In genomic region chr10:89391882-89392756, GRCh38 we compare ENCODE assay signal across 8 cellular contexts. TPM values are rescaled to one million over a fixed set of nuclear protein-coding genes. Genes with fewer than 3 reads are reported as not detected.
DNase-seq lines count a peak whose midpoint lies in the region; ATAC-seq, FAIRE-seq and TF ChIP-seq lines count a peak whose summit lies in the region.

Gene IFIT1 (plus strand): TSS chr10:89392623. CDS start chr10:89392713, 90 bp downstream.

- no peaks in the 10 kb centered on the region for H3K27me3 ChIP-seq in Loucy (ENCODE audit: insufficient read depth, low read length, poor library complexity, severe bottlenecking)
- no peaks in the 10 kb centered on the region for H3K27me3 ChIP-seq in WERI-Rb-1 (ENCODE audit: insufficient read depth, low read depth, severe bottlenecking)
- no peaks in the 10 kb centered on the region for H3K27me3 ChIP-seq in right lobe of liver

- peak within 1 kb of the TSS; percentile 79 for H3K9ac ChIP-seq in Loucy (ENCODE audit: low read depth, low read length, poor library complexity, severe bottlenecking)

- peak; percentile 91 to 93 (median 92) for ATAC-seq in right lobe of liver
- ATAC-seq in stimulated activated naive B cell treated with anti-CD40 and anti-IgM and Interleukin-4, amounts not matched to agents 10 μg/mL and 1 μg/mL and 100 μg/mL, for 72 hours (replicated peaks) = peak; percentile 90 to 94

- peak within 1 kb of the TSS; percentile 85 for H2AFZ ChIP-seq in Loucy (ENCODE audit: low read length)

- H3K4me3 Mint-ChIP-seq in stimulated activated naive B cell treated with anti-CD40 and anti-IgM and Interleukin-4, amounts not matched to agents 10 μg/mL and 1 μg/mL and 100 μg/mL, for 72 hours = peak within 1 kb of the TSS; percentile 81 to 84

- intact Hi-C loops in right lobe of liver (cut with DNase I) = no loop called here

- 1% methylated on average over 8 of the region's 8 CpGs for WGBS in right lobe of liver (ENCODE audit: insufficient coverage, low coverage, low lambda C conversion rate, missing lambda C conversion rate)

- peak; percentile 30; the same call in 1 of the 2 replicates for TF ChIP-seq CTCF in Loucy (conservative IDR thresholded peaks at IDR 0.05; ENCODE audit: low read length)
- TF ChIP-seq CTCF in WERI-Rb-1 (IDR thresholded peaks at IDR 0.05; ENCODE audit: low read depth, low read length) = no peak
- peak in 1 of 4 donors; percentile 16 for TF ChIP-seq CTCF in right lobe of liver (IDR thresholded peaks at IDR 0.05)

- H3K4me1 Mint-ChIP-seq in stimulated activated naive B cell treated with anti-CD40 and anti-IgM and Interleukin-4, amounts not matched to agents 10 μg/mL and 1 μg/mL and 100 μg/mL, for 72 hours = peaks cover 10 to 27% of the 10 kb centered on the region in 2 donors

- peak; percentile 99 for FAIRE-seq in H54 (lab: Jason Lieb, UNC)

- H3K9me2 ChIP-seq in Loucy (replicated peaks; ENCODE audit: low read depth, low read length) = no peaks in the 10 kb centered on the region

- H3K9me3 ChIP-seq in Loucy (ENCODE audit: insufficient read depth, low read depth, low read length) (no peaks in the 10 kb centered on the region), WERI-Rb-1 (ENCODE audit: severe bottlenecking) (no peaks in the 10 kb centered on the region), right lobe of liver (no peaks in the 10 kb centered on the region)

- no peaks in the 10 kb centered on the region for H3K27me3 Mint-ChIP-seq in stimulated activated naive B cell treated with anti-CD40 and anti-IgM and Interleukin-4, amounts not matched to agents 10 μg/mL and 1 μg/mL and 100 μg/mL, for 72 hours

- H3K36me3 ChIP-seq in Loucy (ENCODE audit: insufficient read depth, low read length) = no peaks in the 10 kb centered on the region
- no peaks in the 10 kb centered on the region for H3K36me3 ChIP-seq in WERI-Rb-1
- H3K36me3 ChIP-seq in right lobe of liver = no peaks in the 10 kb centered on the region

- no peaks in the 10 kb centered on the region for H3F3A ChIP-seq in Loucy (ENCODE audit: low read depth)

- H3K4me3 ChIP-seq in Loucy (ENCODE audit: low read length, poor library complexity, severe bottlenecking) (peak within 1 kb of the TSS; percentile 84), WERI-Rb-1 (ENCODE audit: low read depth, low read length) (peak within 1 kb of the TSS; percentile 35), right lobe of liver (peak within 1 kb of the TSS; percentile 48 to 67 (median 59))

- H3K79me2 ChIP-seq in Loucy (ENCODE audit: insufficient read depth, low read length) = no peaks in the 10 kb centered on the region

- no peaks in the 10 kb centered on the region for H3K9me3 Mint-ChIP-seq in stimulated activated naive B cell treated with anti-CD40 and anti-IgM and Interleukin-4, amounts not matched to agents 10 μg/mL and 1 μg/mL and 100 μg/mL, for 72 hours

- H3K4me2 ChIP-seq in Loucy (ENCODE audit: low read depth, low read length, poor library complexity, severe bottlenecking) = peak within 1 kb of the TSS; percentile 87

- H4K20me1 ChIP-seq in Loucy (ENCODE audit: insufficient read depth, low read length, poor library complexity, severe bottlenecking) = no peaks in the 10 kb centered on the region

- TF ChIP-seq POLR2A in H54 (IDR thresholded peaks at IDR 0.05; ENCODE audit: low read depth, low read length) = no peak
- TF ChIP-seq POLR2A in right lobe of liver (IDR thresholded peaks at IDR 0.05) = peak; percentile 55

- H3K27ac ChIP-seq in WERI-Rb-1 = no peak within 1 kb of the TSS
- peak within 1 kb of the TSS; percentile 80 to 99 (median 93) for H3K27ac ChIP-seq in right lobe of liver

- peak within 1 kb of the TSS; percentile 70 for H3K27ac Mint-ChIP-seq in stimulated activated naive B cell treated with anti-CD40 and anti-IgM and Interleukin-4, amounts not matched to agents 10 μg/mL and 1 μg/mL and 100 μg/mL, for 72 hours

- H3K4me1 ChIP-seq in Loucy (ENCODE audit: insufficient read depth, low read length, poor library complexity, severe bottlenecking) = peaks cover 15% of the 10 kb centered on the region
- H3K4me1 ChIP-seq in right lobe of liver = peaks cover 0 to 14% (median 5%) of the 10 kb centered on the region in 4 donors

- peak; percentile 25 for DNase-seq in stimulated activated CD8-positive, alpha-beta memory T cell treated with anti-CD3 and anti-CD28 coated beads, Interleukin-12 subunit alpha, Interleukin-12 subunit beta, amount 100 ng/mL, for 1 hour (ENCODE audit: low read depth)
- DNase-seq in stimulated activated CD8-positive, alpha-beta memory T cell treated with anti-CD3 and anti-CD28 coated beads, Interleukin-4, amount 100 ng/mL, for 48 hours = no peak
- DNase-seq in H54 (ENCODE audit: insufficient read length, low spot score) = peak; percentile 64
- DNase-seq in WERI-Rb-1 = no peak
- peak; percentile 34 for DNase-seq in effector CD4-positive, alpha-beta T cell
- DNase-seq in right lobe of liver = peak in 1 of 3 donors; percentile 78
- DNase-seq in stimulated activated naive B cell treated with anti-CD40 and anti-IgM and Interleukin-4, amounts not matched to agents 10 μg/mL and 1 μg/mL and 100 μg/mL, for 72 hours = no peak

- H3K36me3 Mint-ChIP-seq in stimulated activated naive B cell treated with anti-CD40 and anti-IgM and Interleukin-4, amounts not matched to agents 10 μg/mL and 1 μg/mL and 100 μg/mL, for 72 hours = no peaks in the 10 kb centered on the region

RNA-seq across cellular contexts. Expression of gene IFIT1, which starts in this region (rescaled TPM):
- total RNA-seq in right lobe of liver = 10 to 100 TPM in 3 of 6 experiments, 1 to 10 TPM in 3; 3.6 to 12.9 (median 10.0) TPM

Comparison
In these comparisons a context has a peak if more than half of its experiments do, and no peak if none do; other contexts are left out.
1. DNase-seq: peak in stimulated activated CD8-positive, alpha-beta memory T cell treated with anti-CD3 and anti-CD28 coated beads, Interleukin-12 subunit alpha, Interleukin-12 subunit beta, amount 100 ng/mL, for 1 hour (single experiment), H54 (single experiment) and effector CD4-positive, alpha-beta T cell (single experiment); none in stimulated activated CD8-positive, alpha-beta memory T cell treated with anti-CD3 and anti-CD28 coated beads, Interleukin-4, amount 100 ng/mL, for 48 hours (single experiment), WERI-Rb-1 (single experiment) and stimulated activated naive B cell treated with anti-CD40 and anti-IgM and Interleukin-4, amounts not matched to agents 10 μg/mL and 1 μg/mL and 100 μg/mL, for 72 hours (single experiment).
2. Peak in every context shown above with its lines, with median percentiles within 50 percentile points of each other: H3K4me3 ChIP-seq.